ENCODE assay signal across 8 cellular contexts in genomic region chr6:104771258-104771832, GRCh38.
A peak's percentile ranks its signal among the peaks of the same experiment; 100 is the strongest.
DNase-seq lines count a peak whose midpoint lies in the region; ATAC-seq and TF ChIP-seq lines count a peak whose summit lies in the region.

No MANE protein-coding gene starts in this region.

- peaks cover 8% of the 10 kb centered on the region for H3K4me1 Mint-ChIP-seq in activated naive CD8-positive, alpha-beta T cell treated with anti-CD3 and anti-CD28 coated beads, Interleukin-2, amount 10 ng/mL, durations not matched to agents 7 days and 5 days
- H3K4me1 Mint-ChIP-seq in activated naive CD8-positive, alpha-beta T cell treated with anti-CD3 and anti-CD28 coated beads for 36 hours: no peaks in the 10 kb centered on the region

- TF ChIP-seq CTCF in kidney epithelial cell (IDR thresholded peaks at IDR 0.05; ENCODE audit: insufficient read depth, low read length, poor library complexity, severe bottlenecking): peak; percentile 29

- peaks cover 4% of the 10 kb centered on the region for H3K4me1 ChIP-seq in adipocyte (ENCODE audit: control insufficient read depth, insufficient read depth, low read length)

- no peak overlapping the region for H3K4me3 Mint-ChIP-seq in activated naive CD8-positive, alpha-beta T cell treated with anti-CD3 and anti-CD28 coated beads, Interleukin-2, amount 10 ng/mL, durations not matched to agents 7 days and 5 days
- H3K4me3 Mint-ChIP-seq in activated naive CD8-positive, alpha-beta T cell treated with anti-CD3 and anti-CD28 coated beads for 36 hours: no peak overlapping the region

- peak overlapping the region; percentile 18 for H3K9ac ChIP-seq in adipocyte (ENCODE audit: low read length)

- peak; percentile 67 for ATAC-seq in activated naive CD8-positive, alpha-beta T cell treated with anti-CD3 and anti-CD28 coated beads, Interleukin-2, amount 10 ng/mL, durations not matched to agents 7 days and 5 days (ENCODE audit: low read depth)
- peak; percentile 58 for ATAC-seq in GM21737 (IDR thresholded peaks at IDR 0.05; ENCODE audit: unreplicated experiment)
- no peak for ATAC-seq in HG02840 (IDR thresholded peaks at IDR 0.05; ENCODE audit: low FRiP score, unreplicated experiment)

- H3K27ac Mint-ChIP-seq in activated naive CD8-positive, alpha-beta T cell treated with anti-CD3 and anti-CD28 coated beads, Interleukin-2, amount 10 ng/mL, durations not matched to agents 7 days and 5 days: peak overlapping the region; percentile 22
- H3K27ac Mint-ChIP-seq in activated naive CD8-positive, alpha-beta T cell treated with anti-CD3 and anti-CD28 coated beads for 36 hours: no peak overlapping the region

- H3K36me3 Mint-ChIP-seq in activated naive CD8-positive, alpha-beta T cell treated with anti-CD3 and anti-CD28 coated beads, Interleukin-2, amount 10 ng/mL, durations not matched to agents 7 days and 5 days: peaks cover 2% of the 10 kb centered on the region
- H3K36me3 Mint-ChIP-seq in activated naive CD8-positive, alpha-beta T cell treated with anti-CD3 and anti-CD28 coated beads for 36 hours: peaks cover 2% of the 10 kb centered on the region

- POLR2A ChIA-PET in activated naive CD8-positive, alpha-beta T cell treated with anti-CD3 and anti-CD28 coated beads, Interleukin-2, amount 10 ng/mL, durations not matched to agents 7 days and 5 days (lab: Charles Lee): no interaction called here

- H3K27me3 ChIP-seq in adipocyte (replicated peaks; ENCODE audit: control insufficient read depth, insufficient read depth, low read length) (no peaks in the 10 kb centered on the region), kidney epithelial cell (ENCODE audit: control insufficient read depth, insufficient read depth, low read length) (no peaks in the 10 kb centered on the region)

- no peak overlapping the region for H3K4me3 ChIP-seq in adipocyte (ENCODE audit: low read length)
- no peak overlapping the region for H3K4me3 ChIP-seq in kidney epithelial cell (ENCODE audit: low read depth, low read length)

- H3K36me3 ChIP-seq in adipocyte (ENCODE audit: control insufficient read depth, insufficient read depth, low read length, severe bottlenecking) (peaks cover 10% of the 10 kb centered on the region), kidney epithelial cell (ENCODE audit: control insufficient read depth, insufficient read depth, low read length) (no peaks in the 10 kb centered on the region)

- no peak for DNase-seq in activated naive CD8-positive, alpha-beta T cell treated with anti-CD3 and anti-CD28 coated beads, Interleukin-2, amount 10 ng/mL, durations not matched to agents 7 days and 5 days
- no peak for DNase-seq in activated naive CD8-positive, alpha-beta T cell treated with anti-CD3 and anti-CD28 coated beads for 36 hours
- DNase-seq in LoVo (ENCODE audit: low spot score) (peak; percentile 33), adipocyte (ENCODE audit: low read depth) (peak; percentile 74), kidney epithelial cell (ENCODE audit: low read depth) (no peak)
- DNase-seq in stimulated activated CD4-positive, alpha-beta T cell treated with anti-CD3 and anti-CD28 coated beads, Interleukin-4, amount 100 ng/mL, for 24 hours: no peak

- no peaks in the 10 kb centered on the region for H3K9me3 Mint-ChIP-seq in activated naive CD8-positive, alpha-beta T cell treated with anti-CD3 and anti-CD28 coated beads, Interleukin-2, amount 10 ng/mL, durations not matched to agents 7 days and 5 days
- no peaks in the 10 kb centered on the region for H3K9me3 Mint-ChIP-seq in activated naive CD8-positive, alpha-beta T cell treated with anti-CD3 and anti-CD28 coated beads for 36 hours

- no peaks in the 10 kb centered on the region for H3K27me3 Mint-ChIP-seq in activated naive CD8-positive, alpha-beta T cell treated with anti-CD3 and anti-CD28 coated beads, Interleukin-2, amount 10 ng/mL, durations not matched to agents 7 days and 5 days
- H3K27me3 Mint-ChIP-seq in activated naive CD8-positive, alpha-beta T cell treated with anti-CD3 and anti-CD28 coated beads for 36 hours: no peaks in the 10 kb centered on the region

- H3K9me3 ChIP-seq in adipocyte (ENCODE audit: control insufficient read depth, low read length): no peaks in the 10 kb centered on the region

Comparison
In these comparisons a context has a peak if more than half of its experiments do, and no peak if none do; other contexts are left out.
1. DNase-seq: peak in LoVo (single experiment) and adipocyte (single experiment); none in activated naive CD8-positive, alpha-beta T cell treated with anti-CD3 and anti-CD28 coated beads, Interleukin-2, amount 10 ng/mL, durations not matched to agents 7 days and 5 days (single experiment), activated naive CD8-positive, alpha-beta T cell treated with anti-CD3 and anti-CD28 coated beads for 36 hours (single experiment), kidney epithelial cell (single experiment) and stimulated activated CD4-positive, alpha-beta T cell treated with anti-CD3 and anti-CD28 coated beads, Interleukin-4, amount 100 ng/mL, for 24 hours (single experiment).